21 cellular contexts compared by ENCODE assay signal in genomic region chr19:28063702-28064101, GRCh38.
A peak's percentile ranks its signal among the peaks of the same experiment; 100 is the strongest.
DNase-seq lines count a peak whose midpoint lies in the region; ATAC-seq, FAIRE-seq and TF ChIP-seq lines count a peak whose summit lies in the region.
"Had no signal": no experiment of that assay in that cellular context is flagged by ENCODE, and none has a peak within 500 bp of the region (broad histone marks: within the 10 kb centered on the region; RNA-seq: fewer than 3 reads in every experiment).

No MANE protein-coding gene starts in this region.

- H3K4me3 ChIP-seq in SK-N-SH (ENCODE audit: low read depth in 2 of 2, low read length in 1 of 2) = no peak overlapping the region
- H3K4me3 ChIP-seq in astrocyte (ENCODE audit: insufficient read depth, low read depth, low read length) = no peak overlapping the region
- H3K4me3 ChIP-seq in mesenchymal stem cell (ENCODE audit: insufficient read depth in 1 of 2, low read depth in 1 of 2, low read length in 2 of 2) = no peak overlapping the region
- H3K4me3 ChIP-seq: GM23248 had no signal

- H3K4ac ChIP-seq in mesenchymal stem cell (ENCODE audit: low read depth in 1 of 2, low read length in 2 of 2) = no peak overlapping the region

- peaks cover 7% of the 10 kb centered on the region for H3K79me1 ChIP-seq in mesenchymal stem cell (replicated peaks; ENCODE audit: low read length, poor library complexity, severe bottlenecking)

- POLR2A ChIA-PET in SK-N-SH (lab: Yijun Ruan, JAX) = no interaction called here

- H3K36me3 ChIP-seq in SK-N-SH (replicated peaks in 1 of 2; ENCODE audit: control insufficient read depth in 1 of 2, insufficient read depth in 2 of 2, low read length in 1 of 2) (no peaks in the 10 kb centered on the region), astrocyte (ENCODE audit: insufficient read depth, low read length) (no peaks in the 10 kb centered on the region), mesenchymal stem cell (ENCODE audit: control insufficient read depth in 1 of 2, insufficient read depth in 2 of 2, low read depth in 1 of 2, low read length in 2 of 2) (peaks cover 0 to 3% of the 10 kb centered on the region in 2 experiments)

- H3K27me3 ChIP-seq in SK-N-SH (ENCODE audit: insufficient read depth) (no peaks in the 10 kb centered on the region), astrocyte (ENCODE audit: insufficient read depth, low read length) (no peaks in the 10 kb centered on the region), mesenchymal stem cell (ENCODE audit: control insufficient read depth in 1 of 2, insufficient read depth in 1 of 2, low read length in 2 of 2) (no peaks in the 10 kb centered on the region)

- H3K27ac ChIP-seq in SK-N-SH (ENCODE audit: low read depth in 2 of 2, low read length in 1 of 2) (no peak overlapping the region), 22Rv1 (peak overlapping the region; percentile 84), astrocyte (ENCODE audit: low read depth, low read length) (no peak overlapping the region), mesenchymal stem cell (ENCODE audit: low read length, poor library complexity, severe bottlenecking) (peak overlapping the region; percentile 11)
- H3K27ac ChIP-seq: GM23248 had no signal

- no peaks in the 10 kb centered on the region for H4K20me1 ChIP-seq in SK-N-SH (ENCODE audit: insufficient read depth)
- no peaks in the 10 kb centered on the region for H4K20me1 ChIP-seq in astrocyte (ENCODE audit: insufficient read depth, low read length)

- H3K9me3 Mint-ChIP-seq in astrocyte (ENCODE audit: unreplicated experiment) = peaks cover 2% of the 10 kb centered on the region

- no peaks in the 10 kb centered on the region for H3K4me1 ChIP-seq in SK-N-SH (ENCODE audit: control insufficient read depth in 1 of 2, insufficient read depth in 2 of 2, low read depth in 1 of 2, low read length in 1 of 2)
- no peaks in the 10 kb centered on the region for H3K4me1 ChIP-seq in astrocyte (ENCODE audit: insufficient read depth, low read length)
- H3K4me1 ChIP-seq in mesenchymal stem cell (ENCODE audit: control insufficient read depth, insufficient read depth, low read depth, low read length) = peaks cover 11% of the 10 kb centered on the region

- peak overlapping the region; percentile 96 for H3K27ac Mint-ChIP-seq in astrocyte (ENCODE audit: unreplicated experiment)
- H3K27ac Mint-ChIP-seq: CD4-positive, alpha-beta memory T cell had no signal

- no peak overlapping the region for H3K14ac ChIP-seq in mesenchymal stem cell (ENCODE audit: low read length in 2 of 2)

- 11% methylated on average over 2 of the region's 2 CpGs for WGBS in SK-N-SH (ENCODE audit: low lambda C conversion rate)
- 100% methylated on average over 1 of the region's 2 CpGs for WGBS in mesenchymal stem cell

- ATAC-seq in SK-N-SH treated with all-trans-retinoic acid at 6 μM for 48 hours = no peak

- no peaks in the 10 kb centered on the region for H3F3A ChIP-seq in SK-N-SH (replicated peaks; ENCODE audit: insufficient read depth)

- H3K36me3 Mint-ChIP-seq in astrocyte (ENCODE audit: low read depth, unreplicated experiment) = peaks cover 8% of the 10 kb centered on the region
- H3K36me3 Mint-ChIP-seq: CD4-positive, alpha-beta memory T cell had no signal

- H3K9me2 ChIP-seq in SK-N-SH = no peaks in the 10 kb centered on the region

- no peak overlapping the region for H3K9ac ChIP-seq in SK-N-SH
- H3K9ac ChIP-seq in astrocyte (ENCODE audit: low read length) = no peak overlapping the region
- H3K9ac ChIP-seq in mesenchymal stem cell (ENCODE audit: low read length) = no peak overlapping the region
- H3K9ac ChIP-seq: GM23248 had no signal

- no peaks in the 10 kb centered on the region for H3K79me2 ChIP-seq in SK-N-SH (ENCODE audit: insufficient read depth)
- H3K79me2 ChIP-seq in astrocyte (ENCODE audit: insufficient read depth, low read length) = no peaks in the 10 kb centered on the region

- no peak overlapping the region for H2BK15ac ChIP-seq in mesenchymal stem cell (ENCODE audit: low read depth, poor library complexity, severe bottlenecking)

- peaks cover 39% of the 10 kb centered on the region for H3K4me1 Mint-ChIP-seq in astrocyte (ENCODE audit: low read depth, unreplicated experiment)
- H3K4me1 Mint-ChIP-seq: CD4-positive, alpha-beta memory T cell had no signal

- no peak overlapping the region for H4K8ac ChIP-seq in mesenchymal stem cell (ENCODE audit: low read length)

- H4K91ac ChIP-seq in mesenchymal stem cell (ENCODE audit: low read length) = no peak overlapping the region

- no peak overlapping the region for H3K23ac ChIP-seq in mesenchymal stem cell (ENCODE audit: low read length in 2 of 2)

- H2BK5ac ChIP-seq in mesenchymal stem cell (ENCODE audit: low read depth, low read length, poor library complexity, severe bottlenecking) = no peak overlapping the region

- peak overlapping the region; percentile 50 for H2AK5ac ChIP-seq in mesenchymal stem cell (ENCODE audit: low read length, severe bottlenecking)

- no peaks in the 10 kb centered on the region for H3K9me3 ChIP-seq in SK-N-SH
- no peaks in the 10 kb centered on the region for H3K9me3 ChIP-seq in astrocyte (ENCODE audit: insufficient read depth, low read depth, low read length)
- no peaks in the 10 kb centered on the region for H3K9me3 ChIP-seq in mesenchymal stem cell (ENCODE audit: control insufficient read depth, low read length)

- H2AFZ ChIP-seq in SK-N-SH (ENCODE audit: low read depth) = 0 out of 2 replicates have a peak overlapping the region, but pooled peaks have one; percentile 56
- H2AFZ ChIP-seq in astrocyte (ENCODE audit: low read depth, low read length) = no peak overlapping the region
- no peak overlapping the region for H2AFZ ChIP-seq in mesenchymal stem cell (ENCODE audit: low read depth, low read length)
- H2AFZ ChIP-seq: GM23248 had no signal

- no peak overlapping the region for H2BK120ac ChIP-seq in mesenchymal stem cell (ENCODE audit: low read depth, low read length)

- TF ChIP-seq CTCF in SK-N-SH (IDR thresholded peaks at IDR 0.05) = no peak
- TF ChIP-seq CTCF in 22Rv1 (IDR thresholded peaks at IDR 0.05) = no peak
- no peak for TF ChIP-seq CTCF in astrocyte (IDR thresholded peaks at IDR 0.05; ENCODE audit: insufficient read depth, low read depth, low read length)

- H3K4me3 Mint-ChIP-seq in astrocyte (ENCODE audit: unreplicated experiment) = peak overlapping the region; percentile 54
- H3K4me3 Mint-ChIP-seq: CD4-positive, alpha-beta memory T cell had no signal

- H3K18ac ChIP-seq in mesenchymal stem cell (ENCODE audit: low read depth in 1 of 2, low read length in 2 of 2) = no peak overlapping the region

- DNase-seq in SK-N-SH = no peak
- DNase-seq in astrocyte (ENCODE audit: low read depth) = no peak
- DNase-seq in mesenchymal stem cell = no peak
- DNase-seq in SK-N-DZ (ENCODE audit: low spot score) = no peak
- no peak for DNase-seq in NOMO-1 (lab: John Stamatoyannopoulos, UW; ENCODE audit: unreplicated experiment in 2 of 2)
- no peak for DNase-seq in EL
- DNase-seq: 8988T; C1 segment of cervical spinal cord; Calu3; CD4-positive, alpha-beta memory T cell; COR-L47; DMS53; DMS79 treated with DMSO at 0.1 percent for 48 hours; GM23248; H7; HCEC 1CT had no signal

- no peak for FAIRE-seq in astrocyte (lab: Jason Lieb, UNC)
- FAIRE-seq: G401.6, GM12892, H1 had no signal

- no peaks in the 10 kb centered on the region for H3K27me3 Mint-ChIP-seq in astrocyte (ENCODE audit: low read depth, unreplicated experiment)
- H3K27me3 Mint-ChIP-seq: CD4-positive, alpha-beta memory T cell had no signal

- no peak for TF ChIP-seq RAD21 in SK-N-SH (IDR thresholded peaks at IDR 0.05; ENCODE audit: low read length)

- CTCF ChIA-PET in SK-N-SH (lab: Yijun Ruan, JAX) = no interaction called here

- no peak overlapping the region for H3K4me2 ChIP-seq in SK-N-SH
- H3K4me2 ChIP-seq in astrocyte (ENCODE audit: low read length) = no peak overlapping the region
- H3K4me2 ChIP-seq in mesenchymal stem cell (ENCODE audit: low read length, poor library complexity, severe bottlenecking) = no peak overlapping the region

- H2BK12ac ChIP-seq in mesenchymal stem cell (ENCODE audit: low read length in 2 of 2) = no peak overlapping the region

- no peak for TF ChIP-seq EP300 in SK-N-SH (IDR thresholded peaks at IDR 0.05; ENCODE audit: borderline replicate concordance in 1 of 2, low read depth in 1 of 2, low read length in 1 of 2)

TF ChIP-seq in SK-N-SH treated with all-trans-retinoic acid at 6 μM for 48 hours, 23 proteins besides CTCF, POLR2A, EP300 and RAD21:
- TF ChIP-seq PATZ1 (CRISPR knock-in tag; IDR thresholded peaks at IDR 0.05; ENCODE audit: borderline replicate concordance) = no peak
- no peak for TF ChIP-seq RARB (CRISPR knock-in tag; IDR thresholded peaks at IDR 0.05)
- no peak for TF ChIP-seq CREB5 (CRISPR knock-in tag; IDR thresholded peaks at IDR 0.05; ENCODE audit: low read depth)

Comparison
In these comparisons a context has a peak if more than half of its experiments do, and no peak if none do; other contexts are left out.
1. H3K27ac ChIP-seq: peak in 22Rv1 (single experiment) and mesenchymal stem cell (single experiment); none in SK-N-SH (0 of 2) and astrocyte (single experiment).